In the genomic region with DNA sequence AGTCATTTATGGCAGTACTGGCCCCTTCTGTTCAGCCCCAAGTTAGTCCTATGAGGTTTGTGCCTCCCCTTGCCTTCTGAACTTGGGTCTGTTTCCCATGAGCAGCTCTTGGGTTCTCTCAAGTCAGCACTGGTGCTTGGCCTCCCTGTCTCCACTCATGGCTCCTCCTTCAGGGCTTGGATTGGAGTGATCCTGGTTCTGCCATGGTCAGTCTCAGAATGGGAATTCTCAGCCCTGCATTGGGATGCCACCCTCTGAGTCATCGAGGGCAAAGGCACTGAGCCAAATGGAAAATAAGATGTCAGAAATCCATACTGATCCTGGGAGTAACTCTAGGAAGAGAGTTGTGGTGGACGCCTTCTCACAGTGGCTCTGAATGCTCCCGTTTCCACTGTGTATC, we compare ENCODE assay signal across 27 cellular contexts.
"Had no signal": no experiment of that assay in that cellular context is flagged by ENCODE, and none has a peak within 500 bp of the region (broad histone marks: within the 10 kb centered on the region; RNA-seq: fewer than 3 reads in every experiment).

No MANE protein-coding gene starts in this region.

- H3K27ac ChIP-seq: gastroesophageal sphincter, heart left ventricle, left lung, lower lobe of right lung, right lobe of liver, skin epidermis, testis, transverse colon had no signal

- H3K9me3 ChIP-seq: gastroesophageal sphincter, heart left ventricle, left lung, lower lobe of right lung, mucosa of descending colon, right lobe of liver, testis, transverse colon had no signal

- H3K27me3 ChIP-seq: left lung, right lobe of liver, testis, transverse colon had no signal

- H3K4me1 ChIP-seq: gastroesophageal sphincter, right lobe of liver, testis, transverse colon had no signal

- ATAC-seq: effector memory CD8-positive, alpha-beta T cell; gastroesophageal sphincter; heart left ventricle; mucosa of descending colon; stimulated activated naive CD8-positive, alpha-beta T cell treated with anti-CD3 and anti-CD28 coated beads, Interleukin-15, Interleukin-2, amounts not matched to agents 100 U/mL and 50 U/mL, for 24 hours had no signal

- H3K4me3 ChIP-seq: gastroesophageal sphincter, heart left ventricle, left lung, lower lobe of right lung, mucosa of descending colon, right lobe of liver, skin epidermis, testis, transverse colon had no signal

- H3K36me3 ChIP-seq: gastroesophageal sphincter, heart left ventricle, left lung, lower lobe of right lung, right lobe of liver, transverse colon had no signal

- DNase-seq: activated CD4-positive, alpha-beta memory T cell treated with anti-CD3 and anti-CD28 coated beads, Interleukin-2, amount 10 ng/mL, durations not matched to agents 7 days and 5 days; activated CD4-positive, alpha-beta T cell treated with anti-CD3 and anti-CD28 coated beads, Interleukin-2, amount 10 ng/mL, durations not matched to agents 24 days and 14 days; activated CD4-positive, CD25-positive, alpha-beta regulatory T cell treated with anti-CD3 and anti-CD28 coated beads, Interleukin-2, amount 50 U/mL, for 72 hours; activated CD8-positive, alpha-beta memory T cell treated with anti-CD3 and anti-CD28 coated beads, Interleukin-2, amount 50 U/mL, for 48 hours; activated gamma-delta T cell; activated naive CD4-positive, alpha-beta T cell treated with anti-CD3 and anti-CD28 coated beads, Interleukin-2, amount 10 ng/mL, durations not matched to agents 7 days and 5 days; activated naive CD8-positive, alpha-beta T cell treated with anti-CD3 and anti-CD28 coated beads, Interleukin-2, amount 10 ng/mL, durations not matched to agents 7 days and 5 days; activated T-cell treated with anti-CD3 and anti-CD28 coated beads, Interleukin-2, amount 50 U/mL, for 24 hours; caudate nucleus; cortex of kidney; effector memory CD8-positive, alpha-beta T cell; erythroblast; heart left ventricle; hypothalamus; kidney glomerular epithelial cell; left lung; lower lobe of right lung; mucosa of descending colon; right lobe of liver; stimulated activated CD4-positive, alpha-beta T cell treated with anti-CD3 and anti-CD28 coated beads, Interleukin-12 subunit alpha, Interleukin-12 subunit beta, amount 100 ng/mL, for 4 hours; stimulated activated CD4-positive, alpha-beta T cell treated with anti-CD3 and anti-CD28 coated beads, Interleukin-4, amount 100 ng/mL, for 1 hour; stimulated activated naive CD8-positive, alpha-beta T cell treated with anti-CD3 and anti-CD28 coated beads, Interleukin-15, Interleukin-2, amounts not matched to agents 100 U/mL and 50 U/mL, for 24 hours; T1000; testis; transverse colon had no signal
